ENCODE assay signal across 22 cellular contexts in genomic region chr6:135592276-135592675, GRCh38.
DNase-seq lines count a peak whose midpoint lies in the region; ATAC-seq lines count a peak whose summit lies in the region.
"Had no signal": no experiment of that assay in that cellular context is flagged by ENCODE, and none has a peak within 500 bp of the region (broad histone marks: within the 10 kb centered on the region; RNA-seq: fewer than 3 reads in every experiment).

No MANE protein-coding gene starts in this region.

- H3K36me3 ChIP-seq in adipocyte (ENCODE audit: control insufficient read depth, insufficient read depth, low read length, severe bottlenecking), result no peaks in the 10 kb centered on the region
- H3K36me3 ChIP-seq: BLaER1 treated with 17β-estradiol and CSF1 and Interleukin-3, amounts not matched to agents 10 nM and 100 nM; HAP-1; MG63 had no signal

- peaks cover 25% of the 10 kb centered on the region for H3K4me1 Mint-ChIP-seq in T-helper 1 cell treated with Interleukin-12 subunit alpha and Interleukin-12 subunit beta and Interleukin-4 antibody, amounts not matched to agents 30 μg/mL and 1 μg/mL, for 36 hours (ENCODE audit: low read depth)
- peaks cover under 1% of the 10 kb centered on the region for H3K4me1 Mint-ChIP-seq in activated naive CD4-positive, alpha-beta T cell treated with anti-CD3 and anti-CD28 coated beads for 36 hours (ENCODE audit: low read depth)

- H3K9me3 Mint-ChIP-seq in T-helper 1 cell treated with Interleukin-12 subunit alpha and Interleukin-12 subunit beta and Interleukin-4 antibody, amounts not matched to agents 30 μg/mL and 1 μg/mL, for 36 hours, result peaks cover 55% of the 10 kb centered on the region
- no peaks in the 10 kb centered on the region for H3K9me3 Mint-ChIP-seq in activated naive CD4-positive, alpha-beta T cell treated with anti-CD3 and anti-CD28 coated beads for 36 hours
- H3K9me3 Mint-ChIP-seq: CD8-positive, alpha-beta T cell had no signal

- no peak for ATAC-seq in HG02981 (IDR thresholded peaks at IDR 0.05; ENCODE audit: unreplicated experiment)
- ATAC-seq: A549; CD8-positive, alpha-beta T cell had no signal

- no peak for DNase-seq in T-helper 1 cell
- peak; percentile 59 for DNase-seq in M059J (ENCODE audit: low read depth)
- DNase-seq in adipocyte (ENCODE audit: low read depth), result peak; percentile 14
- DNase-seq in SIG-M5 treated with dmso at 0.1 percent for 504 hours (lab: John Stamatoyannopoulos, UW; ENCODE audit: unreplicated experiment), result no peak
- DNase-seq in activated naive CD4-positive, alpha-beta T cell treated with anti-CD3 and anti-CD28 coated beads for 36 hours, result no peak
- DNase-seq: Calu3; CD8-positive, alpha-beta T cell; DND-41; GDM1; IMR-90; MG63; NCI-H1048; NCI-H1436 treated with DMSO at 0.1 percent for 48 hours; NCI-H2171 treated with DMSO at 0.1 percent for 48 hours; NCI-H446 treated with DMSO at 0.1 percent for 48 hours; NCI-H82; OCI-M1 had no signal

- H3K27ac Mint-ChIP-seq in T-helper 1 cell treated with Interleukin-12 subunit alpha and Interleukin-12 subunit beta and Interleukin-4 antibody, amounts not matched to agents 30 μg/mL and 1 μg/mL, for 36 hours, result peak overlapping the region; percentile 19
- no peak overlapping the region for H3K27ac Mint-ChIP-seq in activated naive CD4-positive, alpha-beta T cell treated with anti-CD3 and anti-CD28 coated beads for 36 hours
- H3K27ac Mint-ChIP-seq: CD8-positive, alpha-beta T cell had no signal

- H3K4me3 ChIP-seq in adipocyte (ENCODE audit: low read length), result no peak overlapping the region
- H3K4me3 ChIP-seq: A549; BLaER1 treated with 17β-estradiol and CSF1 and Interleukin-3, amounts not matched to agents 10 nM and 100 nM; HAP-1; MG63 had no signal

- no peak overlapping the region for H3K9ac ChIP-seq in adipocyte (ENCODE audit: low read length)
- H3K9ac ChIP-seq: BLaER1 treated with 17β-estradiol and CSF1 and Interleukin-3, amounts not matched to agents 10 nM and 100 nM had no signal

- no peaks in the 10 kb centered on the region for H3K4me1 ChIP-seq in adipocyte (ENCODE audit: control insufficient read depth, insufficient read depth, low read length)
- H3K4me1 ChIP-seq: A549; BLaER1 treated with 17β-estradiol and CSF1 and Interleukin-3, amounts not matched to agents 10 nM and 100 nM; HAP-1 had no signal

- intact Hi-C loops in activated naive CD4-positive, alpha-beta T cell treated with anti-CD3 and anti-CD28 coated beads for 36 hours (cut with micrococcal nuclease), result no loop called here

- H3K36me3 Mint-ChIP-seq in T-helper 1 cell treated with Interleukin-12 subunit alpha and Interleukin-12 subunit beta and Interleukin-4 antibody, amounts not matched to agents 30 μg/mL and 1 μg/mL, for 36 hours (ENCODE audit: low read depth), result peaks cover 46% of the 10 kb centered on the region
- no peaks in the 10 kb centered on the region for H3K36me3 Mint-ChIP-seq in activated naive CD4-positive, alpha-beta T cell treated with anti-CD3 and anti-CD28 coated beads for 36 hours (ENCODE audit: low read depth)
- H3K36me3 Mint-ChIP-seq: CD8-positive, alpha-beta T cell had no signal

- peaks cover 2% of the 10 kb centered on the region for H3K9me3 ChIP-seq in adipocyte (ENCODE audit: control insufficient read depth, low read length)
- H3K9me3 ChIP-seq: A549; BLaER1 treated with 17β-estradiol and CSF1 and Interleukin-3, amounts not matched to agents 10 nM and 100 nM; HAP-1; MG63 had no signal

- H3K4me3 Mint-ChIP-seq in T-helper 1 cell treated with Interleukin-12 subunit alpha and Interleukin-12 subunit beta and Interleukin-4 antibody, amounts not matched to agents 30 μg/mL and 1 μg/mL, for 36 hours, result no peak overlapping the region
- H3K4me3 Mint-ChIP-seq in activated naive CD4-positive, alpha-beta T cell treated with anti-CD3 and anti-CD28 coated beads for 36 hours, result no peak overlapping the region
- H3K4me3 Mint-ChIP-seq: CD8-positive, alpha-beta T cell had no signal

- no peaks in the 10 kb centered on the region for H3K27me3 Mint-ChIP-seq in T-helper 1 cell treated with Interleukin-12 subunit alpha and Interleukin-12 subunit beta and Interleukin-4 antibody, amounts not matched to agents 30 μg/mL and 1 μg/mL, for 36 hours (ENCODE audit: low read depth)
- no peaks in the 10 kb centered on the region for H3K27me3 Mint-ChIP-seq in activated naive CD4-positive, alpha-beta T cell treated with anti-CD3 and anti-CD28 coated beads for 36 hours (ENCODE audit: low read depth)

- CTCF ChIA-PET in activated naive CD4-positive, alpha-beta T cell treated with anti-CD3 and anti-CD28 coated beads for 36 hours (lab: Charles Lee), result interaction anchor here (1.1 kb wide), 1 partner anchor 10 kb away, joined by 3 read pairs; no protein-coding TSS in a partner anchor

- no peaks in the 10 kb centered on the region for H3K27me3 ChIP-seq in adipocyte (replicated peaks; ENCODE audit: control insufficient read depth, insufficient read depth, low read length)
- H3K27me3 ChIP-seq: BLaER1 treated with 17β-estradiol and CSF1 and Interleukin-3, amounts not matched to agents 10 nM and 100 nM; MG63 had no signal

Comparison
In these comparisons a context has a peak if more than half of its experiments do, and no peak if none do; other contexts are left out.
1. DNase-seq: peak in M059J (single experiment) and adipocyte (single experiment); none in T-helper 1 cell (0 of 5), SIG-M5 treated with dmso at 0.1 percent for 504 hours (single experiment) and activated naive CD4-positive, alpha-beta T cell treated with anti-CD3 and anti-CD28 coated beads for 36 hours (single experiment).